12 cellular contexts compared by ENCODE assay signal in the genomic region with DNA sequence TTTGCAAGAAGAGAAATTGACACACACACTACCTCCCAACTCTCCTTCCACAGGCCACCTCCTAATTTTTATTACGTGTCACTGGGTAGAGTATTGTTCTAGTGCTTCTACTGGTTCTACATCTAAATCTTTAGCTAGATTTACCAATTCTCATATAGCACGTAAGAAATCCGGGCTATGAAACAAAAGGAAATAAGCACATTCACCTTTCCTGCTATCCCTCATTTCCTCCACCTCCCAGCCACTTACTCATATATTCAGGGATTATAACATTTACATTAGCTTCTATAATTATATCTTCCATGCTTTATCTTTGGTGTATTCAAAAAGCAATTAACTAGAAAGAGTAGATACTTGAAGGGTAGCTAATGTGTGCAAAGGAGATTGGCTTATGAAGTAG. TPM values are rescaled to one million over a fixed set of nuclear protein-coding genes. Genes with fewer than 3 reads are reported as not detected.
DNase-seq lines count a peak whose midpoint lies in the region; ATAC-seq and TF ChIP-seq lines count a peak whose summit lies in the region.
"Had no signal": no experiment of that assay in that cellular context is flagged by ENCODE, and none has a peak within 500 bp of the region (broad histone marks: within the 10 kb centered on the region; RNA-seq: fewer than 3 reads in every experiment).

No MANE protein-coding gene starts in this region.

- WGBS in H9 (ENCODE audit: extremely low coverage, insufficient read length, low lambda C conversion rate), result no CpG with 5 or more reads among the region's 3 CpGs
- 73% methylated on average over 3 of the region's 3 CpGs for WGBS in right lobe of liver (ENCODE audit: insufficient coverage, low coverage, low lambda C conversion rate, missing lambda C conversion rate)
- WGBS in adrenal gland, 4 donors, result 89 to 94% (median 92%) methylated on average over 3 of the region's 3 CpGs

- H3K27me3 ChIP-seq in CD8-positive, alpha-beta memory T cell (ENCODE audit: insufficient read depth, low read length, poor library complexity, severe bottlenecking), result no peaks in the 10 kb centered on the region
- H3K27me3 ChIP-seq in H9 (ENCODE audit: insufficient read depth, low read length), result no peaks in the 10 kb centered on the region
- H3K27me3 ChIP-seq in right lobe of liver, result no peaks in the 10 kb centered on the region
- H3K27me3 ChIP-seq in adrenal gland, result no peaks in the 10 kb centered on the region
- H3K27me3 ChIP-seq: SJSA1 had no signal

- no peak overlapping the region for H2BK20ac ChIP-seq in H9 (ENCODE audit: low read depth, low read length, poor library complexity, severe bottlenecking)

- H4K5ac ChIP-seq in H9 (ENCODE audit: insufficient read length, low read depth, low read length), result no peak overlapping the region

- no peak overlapping the region for H3K27ac ChIP-seq in CD8-positive, alpha-beta memory T cell (ENCODE audit: low read depth, low read length)
- H3K27ac ChIP-seq in H9 (ENCODE audit: insufficient read length, low read depth, low read length) (peak overlapping the region; percentile 20), right lobe of liver (peak overlapping the region; percentile 75 to 78 (median 76)), adrenal gland (no peak overlapping the region)
- H3K27ac ChIP-seq: SJSA1, VCaP had no signal

- H4K91ac ChIP-seq in H9 (ENCODE audit: insufficient read length, low read depth, low read length), result no peak overlapping the region

- H3K27me3 Mint-ChIP-seq in CD8-positive, alpha-beta memory T cell, result no peaks in the 10 kb centered on the region
- H3K27me3 Mint-ChIP-seq in H9 (ENCODE audit: low read depth), result no peaks in the 10 kb centered on the region
- H3K27me3 Mint-ChIP-seq in activated T-helper 1 cell treated with anti-CD3 and anti-CD28 coated beads, Interleukin-12 subunit alpha, Interleukin-12 subunit beta, Interleukin-2, Interleukin-4 antibody, amounts not matched to agents 30 ng/mL and 10 ng/mL and 1 ng/mL, durations not matched to agents 14 hours and 24 hours and 36 hours (ENCODE audit: insufficient read depth), result no peaks in the 10 kb centered on the region

- peaks cover 34% of the 10 kb centered on the region for H3K4me1 ChIP-seq in CD8-positive, alpha-beta memory T cell (ENCODE audit: insufficient read depth, low read length)
- peaks cover 5% of the 10 kb centered on the region for H3K4me1 ChIP-seq in H9 (ENCODE audit: insufficient read depth, low read length)
- peaks cover 0 to 84% (median 24%) of the 10 kb centered on the region in 4 donors for H3K4me1 ChIP-seq in right lobe of liver
- peaks cover 0 to 18% of the 10 kb centered on the region in 2 donors for H3K4me1 ChIP-seq in adrenal gland (replicated peaks in 1 of 2)

- POLR2A ChIA-PET in CD8-positive, alpha-beta memory T cell (lab: Charles Lee), result interaction anchor here (1.4 kb wide), 1 partner anchor 39 kb away, joined by 3 read pairs; no protein-coding TSS in a partner anchor

- H3K18ac ChIP-seq in H9 (ENCODE audit: insufficient read length, low read depth, low read length), result no peak overlapping the region

- no peak overlapping the region for H4K8ac ChIP-seq in H9 (replicated peaks; ENCODE audit: insufficient read length, low read depth, low read length)

- CTCF ChIA-PET in CD8-positive, alpha-beta memory T cell (lab: Charles Lee), result no interaction called here

- no peaks in the 10 kb centered on the region for H3K79me1 ChIP-seq in H9 (ENCODE audit: insufficient read depth, low read depth, low read length, poor library complexity, severe bottlenecking)

- H3K9me3 Mint-ChIP-seq in CD8-positive, alpha-beta memory T cell, result peaks cover 0 to 2% (median 0%) of the 10 kb centered on the region in 5 donors
- peaks cover 4 to 18% of the 10 kb centered on the region in 2 experiments; a peak in 4 of 5 replicates for H3K9me3 Mint-ChIP-seq in H9
- no peaks in the 10 kb centered on the region for H3K9me3 Mint-ChIP-seq in activated T-helper 1 cell treated with anti-CD3 and anti-CD28 coated beads, Interleukin-12 subunit alpha, Interleukin-12 subunit beta, Interleukin-2, Interleukin-4 antibody, amounts not matched to agents 30 ng/mL and 10 ng/mL and 1 ng/mL, durations not matched to agents 14 hours and 24 hours and 36 hours

- H3K9me3 ChIP-seq in CD8-positive, alpha-beta memory T cell (ENCODE audit: low read length), result no peaks in the 10 kb centered on the region
- H3K9me3 ChIP-seq in H9 (ENCODE audit: control insufficient read depth, low read depth, low read length) (no peaks in the 10 kb centered on the region), right lobe of liver (no peaks in the 10 kb centered on the region), adrenal gland (replicated peaks in 1 of 3) (no peaks in the 10 kb centered on the region)
- H3K9me3 ChIP-seq: SJSA1 had no signal

- no peak overlapping the region for H3K23ac ChIP-seq in H9 (ENCODE audit: insufficient read length, low read depth, low read length)

- no peak overlapping the region for H2BK12ac ChIP-seq in H9 (ENCODE audit: insufficient read length, low read depth, low read length)

- no peak overlapping the region for H3K14ac ChIP-seq in H9 (ENCODE audit: insufficient read depth, low read length)

- no peak overlapping the region for H3K4me2 ChIP-seq in H9 (ENCODE audit: insufficient read depth, insufficient read length, low read length)

- no peaks in the 10 kb centered on the region for H3K23me2 ChIP-seq in H9 (ENCODE audit: insufficient read length, low read depth, low read length, poor library complexity, severe bottlenecking)

- no peaks in the 10 kb centered on the region for H4K20me1 ChIP-seq in H9 (ENCODE audit: control insufficient read depth, insufficient read depth, insufficient read length)

- TF ChIP-seq POLR2A in right lobe of liver (IDR thresholded peaks at IDR 0.05) (no peak), adrenal gland (IDR thresholded peaks at IDR 0.05) (no peak)

- intact Hi-C loops in activated T-helper 1 cell treated with anti-CD3 and anti-CD28 coated beads, Interleukin-12 subunit alpha, Interleukin-12 subunit beta, Interleukin-2, Interleukin-4 antibody, amounts not matched to agents 30 ng/mL and 10 ng/mL and 1 ng/mL, durations not matched to agents 14 hours and 24 hours and 36 hours (cut with micrococcal nuclease), result loop anchor here (1.0 to 10.0 kb wide), 15 partner anchors 15 to 1230 kb away; partner anchors contain the start of genes MTIF3, POLR1D and RPL21
- intact Hi-C loops in right lobe of liver (cut with DNase I), result no loop called here
- intact Hi-C loops in adrenal gland (cut with DNase I), result no loop called here

- ATAC-seq in right lobe of liver, result no peak
- ATAC-seq in HG02642 (IDR thresholded peaks at IDR 0.05; ENCODE audit: poor library complexity, unreplicated experiment), result no peak

- no peak overlapping the region for H2BK120ac ChIP-seq in H9 (ENCODE audit: low read depth, low read length, poor library complexity, severe bottlenecking)

- DNase-seq in CD8-positive, alpha-beta memory T cell, result no peak
- DNase-seq in H9 (no peak), right lobe of liver (no peak), NCI-H2107 treated with DMSO at 0.1 percent for 48 hours (lab: John Stamatoyannopoulos, UW; ENCODE audit: unreplicated experiment) (no peak), adrenal gland (no peak)
- DNase-seq in activated T-helper 1 cell treated with anti-CD3 and anti-CD28 coated beads, Interleukin-12 subunit alpha, Interleukin-12 subunit beta, Interleukin-2, Interleukin-4 antibody, amounts not matched to agents 30 ng/mL and 10 ng/mL and 1 ng/mL, durations not matched to agents 14 hours and 24 hours and 36 hours (ENCODE audit: low spot score), result no peak
- DNase-seq: HCEC 1CT, hypothalamus had no signal

- peak overlapping the region in 6 of 7 donors; percentile 32 to 75 (median 62) for H3K4me3 Mint-ChIP-seq in CD8-positive, alpha-beta memory T cell
- H3K4me3 Mint-ChIP-seq in H9, result no peak overlapping the region
- H3K4me3 Mint-ChIP-seq in activated T-helper 1 cell treated with anti-CD3 and anti-CD28 coated beads, Interleukin-12 subunit alpha, Interleukin-12 subunit beta, Interleukin-2, Interleukin-4 antibody, amounts not matched to agents 30 ng/mL and 10 ng/mL and 1 ng/mL, durations not matched to agents 14 hours and 24 hours and 36 hours, result peak overlapping the region; percentile 60

- no peak overlapping the region for H3K4ac ChIP-seq in H9 (ENCODE audit: low read depth, low read length)

- H3K79me2 ChIP-seq in H9 (ENCODE audit: insufficient read depth, low read length), result peaks cover 24% of the 10 kb centered on the region; the same call in 1 of the 2 replicates

- peaks cover 0 to 6% (median 2%) of the 10 kb centered on the region in 3 donors for H3K36me3 Mint-ChIP-seq in CD8-positive, alpha-beta memory T cell
- peaks cover 8 to 21% (median 9%) of the 10 kb centered on the region in 3 experiments for H3K36me3 Mint-ChIP-seq in H9 (ENCODE audit: insufficient read depth in 1 of 3, low read depth in 3 of 3)
- peaks cover 10% of the 10 kb centered on the region for H3K36me3 Mint-ChIP-seq in activated T-helper 1 cell treated with anti-CD3 and anti-CD28 coated beads, Interleukin-12 subunit alpha, Interleukin-12 subunit beta, Interleukin-2, Interleukin-4 antibody, amounts not matched to agents 30 ng/mL and 10 ng/mL and 1 ng/mL, durations not matched to agents 14 hours and 24 hours and 36 hours (ENCODE audit: low read depth)

- no peak overlapping the region for H3T11ph ChIP-seq in H9 (ENCODE audit: low read length)

- H3K4me1 Mint-ChIP-seq in CD8-positive, alpha-beta memory T cell, result peaks cover 62 to 94% (median 81%) of the 10 kb centered on the region in 3 donors
- H3K4me1 Mint-ChIP-seq in H9, result peaks cover 44 to 54% of the 10 kb centered on the region in 2 experiments
- H3K4me1 Mint-ChIP-seq in activated T-helper 1 cell treated with anti-CD3 and anti-CD28 coated beads, Interleukin-12 subunit alpha, Interleukin-12 subunit beta, Interleukin-2, Interleukin-4 antibody, amounts not matched to agents 30 ng/mL and 10 ng/mL and 1 ng/mL, durations not matched to agents 14 hours and 24 hours and 36 hours (ENCODE audit: low read depth), result peaks cover 86% of the 10 kb centered on the region

- no peak overlapping the region for H3K4me3 ChIP-seq in CD8-positive, alpha-beta memory T cell (ENCODE audit: low read length)
- H3K4me3 ChIP-seq in right lobe of liver, result no peak overlapping the region
- no peak overlapping the region for H3K4me3 ChIP-seq in adrenal gland
- H3K4me3 ChIP-seq: lung, SJSA1 had no signal

- H2BK5ac ChIP-seq in H9 (ENCODE audit: insufficient read length, low read length), result no peak overlapping the region

- no peak overlapping the region for H2AFZ ChIP-seq in H9 (ENCODE audit: low read length)

- peak overlapping the region; percentile 73 to 92 (median 88) for H3K27ac Mint-ChIP-seq in CD8-positive, alpha-beta memory T cell
- peak overlapping the region in 1 of 3 experiments; percentile 46; a peak in 1 of 7 replicates for H3K27ac Mint-ChIP-seq in H9
- H3K27ac Mint-ChIP-seq in activated T-helper 1 cell treated with anti-CD3 and anti-CD28 coated beads, Interleukin-12 subunit alpha, Interleukin-12 subunit beta, Interleukin-2, Interleukin-4 antibody, amounts not matched to agents 30 ng/mL and 10 ng/mL and 1 ng/mL, durations not matched to agents 14 hours and 24 hours and 36 hours, result peak overlapping the region; percentile 77

- no peak overlapping the region for H2BK15ac ChIP-seq in H9 (ENCODE audit: low read depth, low read length)

- no peaks in the 10 kb centered on the region for H3K36me3 ChIP-seq in CD8-positive, alpha-beta memory T cell (ENCODE audit: insufficient read depth, low read length)
- H3K36me3 ChIP-seq in right lobe of liver, result no peaks in the 10 kb centered on the region
- no peaks in the 10 kb centered on the region for H3K36me3 ChIP-seq in adrenal gland (replicated peaks in 1 of 2)
- H3K36me3 ChIP-seq: SJSA1 had no signal

- H3K9ac ChIP-seq in H9 (ENCODE audit: extremely low read depth, insufficient read length, low read length), result no peak overlapping the region

- H2AK5ac ChIP-seq in H9 (ENCODE audit: insufficient read length, low read length), result no peak overlapping the region

- H3K56ac ChIP-seq in H9 (ENCODE audit: insufficient read length, low read depth, low read length), result no peak overlapping the region

- TF ChIP-seq CTCF in H9 (conservative IDR thresholded peaks at IDR 0.05) (no peak), right lobe of liver (IDR thresholded peaks at IDR 0.05) (no peak), adrenal gland (IDR thresholded peaks at IDR 0.05) (no peak)

RNA-seq across cellular contexts. Expression of gene USP12, which starts 39.7 kb away (rescaled TPM):
- 10 to 100 TPM; 72.1 to 73.2 TPM for total RNA-seq in CD8-positive, alpha-beta memory T cell
- polyA plus RNA-seq in CD8-positive, alpha-beta memory T cell, result 14.5 TPM
- total RNA-seq in H9 (2021), result 22.6 and 24.8 TPM in 2 replicates
- 45.8 and 49.1 TPM in 2 replicates for total RNA-seq in activated T-helper 1 cell treated with anti-CD3 and anti-CD28 coated beads, Interleukin-12 subunit alpha, Interleukin-12 subunit beta, Interleukin-2, Interleukin-4 antibody, amounts not matched to agents 30 ng/mL and 10 ng/mL and 1 ng/mL, durations not matched to agents 14 hours and 24 hours and 36 hours
- total RNA-seq in right lobe of liver, result 10 to 100 TPM; 11.5 to 25.4 (median 14.6) TPM
- 10 to 100 TPM in 6 of 8 donors, 1 to 10 TPM in 2; 4.6 to 20.0 (median 13.3) TPM for total RNA-seq in adrenal gland
- 10 to 100 TPM in 1 of 3 donors, 1 to 10 TPM in 2; 5.1 to 20.3 (median 7.5) TPM for polyA plus RNA-seq in adrenal gland

Comparison
In these comparisons a context has a peak if more than half of its experiments do, and no peak if none do; other contexts are left out.
1. H3K27ac ChIP-seq: peak in H9 (single experiment) and right lobe of liver (3 of 3); none in CD8-positive, alpha-beta memory T cell (single experiment) and adrenal gland (0 of 5).
2. H3K4me3 Mint-ChIP-seq: peak in CD8-positive, alpha-beta memory T cell (6 of 7) and activated T-helper 1 cell treated with anti-CD3 and anti-CD28 coated beads, Interleukin-12 subunit alpha, Interleukin-12 subunit beta, Interleukin-2, Interleukin-4 antibody, amounts not matched to agents 30 ng/mL and 10 ng/mL and 1 ng/mL, durations not matched to agents 14 hours and 24 hours and 36 hours (single experiment); none in H9 (0 of 2).